21 cellular contexts compared by ENCODE assay signal in the genomic region with DNA sequence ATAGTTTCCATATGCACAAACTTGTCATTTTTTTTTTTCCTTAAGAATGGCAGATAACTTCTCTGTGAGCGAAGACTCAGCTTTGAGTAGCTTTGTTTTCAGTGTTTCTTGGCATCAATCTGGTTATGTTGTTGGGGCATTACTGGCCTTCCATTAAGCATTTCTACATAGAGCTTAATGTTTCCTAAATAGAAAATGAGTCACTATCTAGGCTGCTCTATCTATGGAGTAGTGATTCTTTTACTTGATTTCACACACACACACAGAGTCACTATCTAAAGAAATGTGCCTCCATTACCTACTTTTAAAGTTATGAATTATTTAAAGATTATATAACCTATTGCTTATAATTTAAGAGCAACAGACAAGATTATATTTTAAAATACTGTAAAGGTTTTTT. TPM values are rescaled to one million over a fixed set of nuclear protein-coding genes. Genes with fewer than 3 reads are reported as not detected.
DNase-seq lines count a peak whose midpoint lies in the region; ATAC-seq and TF ChIP-seq lines count a peak whose summit lies in the region.
"Had no signal": no experiment of that assay in that cellular context is flagged by ENCODE, and none has a peak within 500 bp of the region (broad histone marks: within the 10 kb centered on the region; RNA-seq: fewer than 3 reads in every experiment).

No MANE protein-coding gene starts in this region.

- H3K27ac ChIP-seq in GM23248: no peak overlapping the region
- no peak overlapping the region for H3K27ac ChIP-seq in hepatocyte
- H3K27ac ChIP-seq: BLaER1, C4-2B had no signal

- H3K36me3 ChIP-seq in GM23248 (ENCODE audit: low read depth): peaks cover 37% of the 10 kb centered on the region
- peaks cover 15% of the 10 kb centered on the region for H3K36me3 ChIP-seq in hepatocyte (replicated peaks; ENCODE audit: insufficient read depth, low read depth)

- H3K27me3 ChIP-seq in GM23248 (replicated peaks; ENCODE audit: insufficient read depth) (no peaks in the 10 kb centered on the region), hepatocyte (no peaks in the 10 kb centered on the region)
- H3K27me3 ChIP-seq: BLaER1 had no signal

- DNase-seq in GM23248: peak; percentile 6
- peak; percentile 21 for DNase-seq in amniotic epithelial cell (ENCODE audit: low read depth)
- DNase-seq in myocyte (ENCODE audit: low read depth): peak; percentile 13
- DNase-seq in NCI-H2081 treated with DMSO at 0.1 percent for 48 hours (lab: John Stamatoyannopoulos, UW): no peak
- no peak for DNase-seq in activated CD8-positive, alpha-beta T cell treated with anti-CD3 and anti-CD28 coated beads for 36 hours
- no peak for DNase-seq in hepatocyte (ENCODE audit: low spot score)
- DNase-seq: Caco-2; CD4-positive, CD25-positive, alpha-beta regulatory T cell; CD8-positive, alpha-beta T cell; DMS 273 treated with DMSO at 0.1 percent for 48 hours; DMS79; EL; GDM1; H9 had no signal

- H3K27me3 Mint-ChIP-seq in activated CD8-positive, alpha-beta T cell treated with anti-CD3 and anti-CD28 coated beads for 36 hours: no peaks in the 10 kb centered on the region
- H3K27me3 Mint-ChIP-seq: B cell; CD4-positive, CD25-positive, alpha-beta regulatory T cell had no signal

- H3K27ac Mint-ChIP-seq in activated CD8-positive, alpha-beta T cell treated with anti-CD3 and anti-CD28 coated beads for 36 hours: no peak overlapping the region
- H3K27ac Mint-ChIP-seq: B cell; CD4-positive, CD25-positive, alpha-beta regulatory T cell; CD8-positive, alpha-beta T cell; GM23338; H9 had no signal

- peaks cover 70% of the 10 kb centered on the region for H3K36me3 Mint-ChIP-seq in activated CD8-positive, alpha-beta T cell treated with anti-CD3 and anti-CD28 coated beads for 36 hours (ENCODE audit: low read depth)

- POLR2A ChIA-PET in activated CD8-positive, alpha-beta T cell treated with anti-CD3 and anti-CD28 coated beads for 36 hours (lab: Charles Lee): no interaction called here

- no peak for TF ChIP-seq CTCF in activated CD8-positive, alpha-beta T cell treated with anti-CD3 and anti-CD28 coated beads for 36 hours (IDR thresholded peaks at IDR 0.05)
- no peak for TF ChIP-seq CTCF in hepatocyte (IDR thresholded peaks at IDR 0.05; ENCODE audit: poor library complexity)

- no peak overlapping the region for H3K4me3 ChIP-seq in GM23248
- no peak overlapping the region for H3K4me3 ChIP-seq in hepatocyte
- H3K4me3 ChIP-seq: BLaER1, GM12878, GM23338 had no signal

- CTCF ChIA-PET in activated CD8-positive, alpha-beta T cell treated with anti-CD3 and anti-CD28 coated beads for 36 hours (lab: Charles Lee): interaction anchor here (0.6 to 1.5 kb wide), 3 partner anchors 13 to 1071 kb away, joined by 3 to 4 read pairs (median 3); no protein-coding TSS in a partner anchor

- H2AFZ ChIP-seq in GM23248 (no peak overlapping the region), hepatocyte (no peak overlapping the region)
- H2AFZ ChIP-seq: GM23338 had no signal

- no peaks in the 10 kb centered on the region for H3K9me3 ChIP-seq in GM23248 (ENCODE audit: low read depth)
- H3K9me3 ChIP-seq in hepatocyte (ENCODE audit: low read depth): no peaks in the 10 kb centered on the region

- no peaks in the 10 kb centered on the region for H3K79me2 ChIP-seq in GM23248 (ENCODE audit: insufficient read depth)
- H3K79me2 ChIP-seq in hepatocyte: no peaks in the 10 kb centered on the region

- intact Hi-C loops in activated CD8-positive, alpha-beta T cell treated with anti-CD3 and anti-CD28 coated beads for 36 hours (cut with micrococcal nuclease): no loop called here

- no peak overlapping the region for H3K4me2 ChIP-seq in GM23248 (ENCODE audit: unreplicated experiment)
- H3K4me2 ChIP-seq in hepatocyte: no peak overlapping the region
- H3K4me2 ChIP-seq: BLaER1, GM23338 had no signal

- H3K9me3 Mint-ChIP-seq in activated CD8-positive, alpha-beta T cell treated with anti-CD3 and anti-CD28 coated beads for 36 hours: peaks cover 8% of the 10 kb centered on the region

- no peak overlapping the region for H3K9ac ChIP-seq in GM23248
- H3K9ac ChIP-seq: BLaER1 had no signal

- no peak overlapping the region for H3K4me3 Mint-ChIP-seq in activated CD8-positive, alpha-beta T cell treated with anti-CD3 and anti-CD28 coated beads for 36 hours
- H3K4me3 Mint-ChIP-seq: B cell; CD4-positive, CD25-positive, alpha-beta regulatory T cell; CD8-positive, alpha-beta T cell; GM23338; H9 had no signal

- H3K4me1 ChIP-seq in GM23248 (ENCODE audit: insufficient read depth) (no peaks in the 10 kb centered on the region), hepatocyte (ENCODE audit: insufficient read depth) (no peaks in the 10 kb centered on the region)
- H3K4me1 ChIP-seq: BLaER1, Caco-2 had no signal

- no peaks in the 10 kb centered on the region for H3F3A ChIP-seq in GM23248 (ENCODE audit: insufficient read depth)

- H3K9me2 ChIP-seq in GM23248 (ENCODE audit: insufficient read depth) (no peaks in the 10 kb centered on the region), hepatocyte (replicated peaks; ENCODE audit: insufficient read depth) (no peaks in the 10 kb centered on the region)

- no peaks in the 10 kb centered on the region for H3K4me1 Mint-ChIP-seq in activated CD8-positive, alpha-beta T cell treated with anti-CD3 and anti-CD28 coated beads for 36 hours (ENCODE audit: low read depth)
- H3K4me1 Mint-ChIP-seq: B cell, GM23338, H9 had no signal

- in situ Hi-C loops in GM23248 (cut with MboI): no loop called here

- no peak for ATAC-seq in activated CD8-positive, alpha-beta T cell treated with anti-CD3 and anti-CD28 coated beads for 36 hours
- no peak for ATAC-seq in GM18519 (IDR thresholded peaks at IDR 0.05; ENCODE audit: low FRiP score, unreplicated experiment)
- ATAC-seq: CD8-positive, alpha-beta T cell; GM12878; GM23338; HCT116 had no signal

- H4K20me1 ChIP-seq in GM23248 (ENCODE audit: insufficient read depth) (no peaks in the 10 kb centered on the region), hepatocyte (ENCODE audit: insufficient read depth, poor library complexity, severe bottlenecking) (no peaks in the 10 kb centered on the region)
- H4K20me1 ChIP-seq: BLaER1 had no signal

- WGBS in GM23248 (ENCODE audit: low coverage in 1 of 2, low lambda C conversion rate in 2 of 2, missing lambda C conversion rate in 2 of 2), 2 experiments: 61 to 82% methylated on average over 1 of the region's 1 CpG
- 54% methylated on average over 1 of the region's 1 CpG for WGBS in hepatocyte (ENCODE audit: low lambda C conversion rate, missing lambda C conversion rate)

RNA-seq across cellular contexts. Expression of gene TMEM260, which starts 53.9 kb away (rescaled TPM):
- total RNA-seq in GM23248 (2014; rRNA removed; shearing (Covaris generic)): 16.1 and 19.6 TPM in 2 replicates
- polyA plus RNA-seq in GM23248 (2016; fragmentation: Nextera tagmentation; extraction: Ambion mirVana): 14.2 and 15.4 TPM in 2 replicates
- 11.3 and 12.5 TPM in 2 replicates for total RNA-seq in myocyte
- 6.5 TPM for polyA plus RNA-seq in myocyte (2012)
- 10 to 100 TPM; 10.6 to 11.1 TPM for total RNA-seq in activated CD8-positive, alpha-beta T cell treated with anti-CD3 and anti-CD28 coated beads for 36 hours
- 28.7 and 31.8 TPM in 2 replicates for total RNA-seq in hepatocyte
- 19.7 TPM in 2 replicates for polyA plus RNA-seq in hepatocyte

Comparison
In these comparisons a context has a peak if more than half of its experiments do, and no peak if none do; other contexts are left out.
1. DNase-seq: peak in GM23248 (single experiment), amniotic epithelial cell (single experiment) and myocyte (single experiment); none in NCI-H2081 treated with DMSO at 0.1 percent for 48 hours (single experiment), activated CD8-positive, alpha-beta T cell treated with anti-CD3 and anti-CD28 coated beads for 36 hours (single experiment) and hepatocyte (single experiment).